20 cellular contexts compared by ENCODE assay signal in genomic region chr22:17332109-17332508, GRCh38. TPM values are rescaled to one million over a fixed set of nuclear protein-coding genes. Genes with fewer than 3 reads are reported as not detected.
DNase-seq lines count a peak whose midpoint lies in the region; ATAC-seq and TF ChIP-seq lines count a peak whose summit lies in the region.
"Had no signal": no experiment of that assay in that cellular context is flagged by ENCODE, and none has a peak within 500 bp of the region (broad histone marks: within the 10 kb centered on the region; RNA-seq: fewer than 3 reads in every experiment).

No MANE protein-coding gene starts in this region.

- H3K36me3 ChIP-seq in DOHH2 (ENCODE audit: control insufficient read depth, low read length) (no peaks in the 10 kb centered on the region), GM23338 (ENCODE audit: insufficient read depth) (no peaks in the 10 kb centered on the region), right lobe of liver (no peaks in the 10 kb centered on the region)
- H3K36me3 ChIP-seq: BE2C had no signal

- TF ChIP-seq CTCF in DOHH2 (IDR thresholded peaks at IDR 0.05; ENCODE audit: low read depth, low read length, poor library complexity, severe bottlenecking) = no peak
- no peak for TF ChIP-seq CTCF in GM23338 (conservative IDR thresholded peaks at IDR 0.05; ENCODE audit: low read depth in 2 of 2)
- no peak for TF ChIP-seq CTCF in WTC11 (IDR thresholded peaks at IDR 0.05)
- no peak for TF ChIP-seq CTCF in right lobe of liver (IDR thresholded peaks at IDR 0.05)

- H3K9me3 Mint-ChIP-seq in GM23338 = no peaks in the 10 kb centered on the region
- H3K9me3 Mint-ChIP-seq in WTC11 = no peaks in the 10 kb centered on the region
- H3K9me3 Mint-ChIP-seq: CD4-positive, CD25-positive, alpha-beta regulatory T cell; CD8-positive, alpha-beta memory T cell; IgD-negative memory B cell had no signal

- H3K79me2 ChIP-seq in DOHH2 (ENCODE audit: control insufficient read depth, low read length) (no peaks in the 10 kb centered on the region), GM23338 (replicated peaks; ENCODE audit: insufficient read depth) (no peaks in the 10 kb centered on the region)

- H3K36me3 Mint-ChIP-seq in GM23338 (ENCODE audit: low read depth) (no peaks in the 10 kb centered on the region), WTC11 (no peaks in the 10 kb centered on the region)
- H3K36me3 Mint-ChIP-seq: CD4-positive, CD25-positive, alpha-beta regulatory T cell; CD8-positive, alpha-beta memory T cell; IgD-negative memory B cell had no signal

- WGBS in right lobe of liver (ENCODE audit: insufficient coverage, low coverage, low lambda C conversion rate, missing lambda C conversion rate) = 31% methylated on average over 4 of the region's 9 CpGs

- H3K4me3 ChIP-seq in DOHH2 (ENCODE audit: low read length) (peak overlapping the region; percentile 45), GM23338 (no peak overlapping the region), right lobe of liver (no peak overlapping the region)

- H3K9me2 ChIP-seq in DOHH2 (replicated peaks; ENCODE audit: control insufficient read depth, low read length) = no peaks in the 10 kb centered on the region
- no peaks in the 10 kb centered on the region for H3K9me2 ChIP-seq in GM23338 (ENCODE audit: insufficient read depth)

- H3K4me3 Mint-ChIP-seq in GM23338 (no peak overlapping the region), WTC11 (no peak overlapping the region)
- H3K4me3 Mint-ChIP-seq: CD8-positive, alpha-beta memory T cell; IgD-negative memory B cell had no signal

- ATAC-seq in GM23338 (no peak), WTC11 (no peak), right lobe of liver (peak in 2 of 4 donors; percentile 8 to 11), HG02840 (IDR thresholded peaks at IDR 0.05; ENCODE audit: low FRiP score, unreplicated experiment) (no peak)
- ATAC-seq: HCT116 had no signal

- no peaks in the 10 kb centered on the region for H3K4me1 Mint-ChIP-seq in GM23338
- peaks cover 7% of the 10 kb centered on the region; the same call in 1 of the 2 replicates for H3K4me1 Mint-ChIP-seq in WTC11
- H3K4me1 Mint-ChIP-seq: CD4-positive, CD25-positive, alpha-beta regulatory T cell; CD8-positive, alpha-beta memory T cell had no signal

- POLR2A ChIA-PET in WTC11 (lab: Charles Lee) = no interaction called here

- CTCF ChIA-PET in WTC11 (lab: Charles Lee) = no interaction called here

- H4K20me1 ChIP-seq in DOHH2 (ENCODE audit: control insufficient read depth, insufficient read depth, low read depth, low read length) (no peaks in the 10 kb centered on the region), GM23338 (replicated peaks; ENCODE audit: insufficient read depth) (no peaks in the 10 kb centered on the region)

- TF ChIP-seq POLR2A in right lobe of liver (IDR thresholded peaks at IDR 0.05) = no peak

- peak overlapping the region; percentile 90 for H2AFZ ChIP-seq in GM23338

- intact Hi-C loops in right lobe of liver (cut with DNase I) = no loop called here

- H3K9me3 ChIP-seq in DOHH2 (ENCODE audit: control insufficient read depth, insufficient read depth, low read length) = no peaks in the 10 kb centered on the region
- H3K9me3 ChIP-seq in right lobe of liver = no peaks in the 10 kb centered on the region
- H3K9me3 ChIP-seq: BE2C had no signal

- peaks cover 3% of the 10 kb centered on the region for H3K27me3 Mint-ChIP-seq in GM23338 (ENCODE audit: insufficient read depth, low read depth, poor library complexity)
- H3K27me3 Mint-ChIP-seq in WTC11 (ENCODE audit: low read depth) = no peaks in the 10 kb centered on the region

- DNase-seq in GM23338 (ENCODE audit: low spot score) = no peak
- DNase-seq in WTC11 (ENCODE audit: low spot score) = no peak
- DNase-seq in right lobe of liver = no peak
- DNase-seq in UCSD-AML1 (lab: John Stamatoyannopoulos, UW; ENCODE audit: unreplicated experiment) = no peak
- no peak for DNase-seq in stimulated activated CD4-positive, alpha-beta T cell treated with anti-CD3 and anti-CD28 coated beads, Interleukin-2, amount 100 ng/mL, for 24 hours
- DNase-seq: ACHN; BE2C; C1 segment of cervical spinal cord; CD4-positive, CD25-positive, alpha-beta regulatory T cell; CD8-positive, alpha-beta memory T cell; COR-L47; DMS 273 treated with DMSO at 0.1 percent for 48 hours; DMS53; GOT3; H7; KBM-7 had no signal

- H3K4me1 ChIP-seq in DOHH2 (ENCODE audit: control insufficient read depth, low read length) (peaks cover 90% of the 10 kb centered on the region), GM23338 (ENCODE audit: insufficient read depth) (peaks cover 5% of the 10 kb centered on the region; the same call in 1 of the 2 replicates), right lobe of liver (peaks cover 0 to 39% (median 16%) of the 10 kb centered on the region in 4 donors)
- H3K4me1 ChIP-seq: BE2C had no signal

- no peak overlapping the region for H3K27ac Mint-ChIP-seq in GM23338
- no peak overlapping the region for H3K27ac Mint-ChIP-seq in WTC11
- H3K27ac Mint-ChIP-seq: CD4-positive, CD25-positive, alpha-beta regulatory T cell; CD8-positive, alpha-beta memory T cell had no signal

- peak overlapping the region; percentile 80 for H3K4me2 ChIP-seq in DOHH2 (ENCODE audit: low read length)
- no peak overlapping the region for H3K4me2 ChIP-seq in GM23338

- H3K27me3 ChIP-seq in DOHH2 (ENCODE audit: control insufficient read depth, low read length) = no peaks in the 10 kb centered on the region
- no peaks in the 10 kb centered on the region for H3K27me3 ChIP-seq in GM23338 (ENCODE audit: insufficient read depth)
- H3K27me3 ChIP-seq in right lobe of liver = no peaks in the 10 kb centered on the region
- H3K27me3 ChIP-seq: BE2C had no signal

- H3F3A ChIP-seq in DOHH2 (ENCODE audit: control insufficient read depth, insufficient read depth) (peaks cover 59% of the 10 kb centered on the region), GM23338 (replicated peaks; ENCODE audit: low read depth) (peaks cover 9% of the 10 kb centered on the region; the same call in 1 of the 2 replicates)

- H3K27ac ChIP-seq in DOHH2 (ENCODE audit: low read depth, low read length) (peak overlapping the region; percentile 98), GM23338 (ENCODE audit: low read depth) (no peak overlapping the region), right lobe of liver (peak overlapping the region in 2 of 3 donors; percentile 78 to 86)

TF ChIP-seq in GM23338, 12 proteins besides CTCF, POLR2A, EP300 and RAD21 (continues in another document):
- TF ChIP-seq ETS1 (IDR thresholded peaks at IDR 0.05) (no peak), POLR2AphosphoS5 (IDR thresholded peaks at IDR 0.05; ENCODE audit: low read depth) (no peak), ZNF331 (CRISPR knock-in tag; IDR thresholded peaks at IDR 0.05; ENCODE audit: low read depth) (no peak), CREB1 (CRISPR knock-in tag; IDR thresholded peaks at IDR 0.05; ENCODE audit: low read depth) (no peak)

TF ChIP-seq in WTC11, 78 proteins besides CTCF, POLR2A, EP300 and RAD21:
- peak; percentile 91 for TF ChIP-seq ZNF121 (CRISPR knock-in tag; IDR thresholded peaks at IDR 0.05)
- TF ChIP-seq CBFB (CRISPR knock-in tag; IDR thresholded peaks at IDR 0.05; ENCODE audit: low read depth) = no peak
TF ChIP-seq in WTC11: peak in this region for 1.

RNA-seq across cellular contexts. Expression of gene CECR2, which starts 37.2 kb away (rescaled TPM):
- 106 and 110 TPM in 2 replicates for total RNA-seq in GM23338 (2014; rRNA removed; shearing (Covaris generic))
- polyA plus RNA-seq in GM23338 (2016; fragmentation: Nextera tagmentation; extraction: Ambion mirVana) = 18.4 and 24.2 TPM in 2 replicates
- 110 to 111 TPM (median 110 TPM) in 3 replicates for total RNA-seq in WTC11 (2021)
- 10 to 100 TPM in 3 of 6 experiments, 1 to 10 TPM in 3; 4.9 to 12.3 (median 10.0) TPM for total RNA-seq in right lobe of liver
- total RNA-seq: CD4-positive, CD25-positive, alpha-beta regulatory T cell; CD8-positive, alpha-beta memory T cell had no signal
- polyA plus RNA-seq: CD4-positive, CD25-positive, alpha-beta regulatory T cell; CD8-positive, alpha-beta memory T cell; IgD-negative memory B cell had no signal
